11 cellular contexts compared by ENCODE assay signal in genomic region chr3:56790016-56790950, GRCh38. TPM values are rescaled to one million over a fixed set of nuclear protein-coding genes. Genes with fewer than 3 reads are reported as not detected.
DNase-seq lines count a peak whose midpoint lies in the region; ATAC-seq, FAIRE-seq and TF ChIP-seq lines count a peak whose summit lies in the region.
"Had no signal": no experiment of that assay in that cellular context is flagged by ENCODE, and none has a peak within 500 bp of the region (broad histone marks: within the 10 kb centered on the region; RNA-seq: fewer than 3 reads in every experiment).

No MANE protein-coding gene starts in this region.

- no peak overlapping the region for H2AFZ ChIP-seq in endothelial cell of umbilical vein (ENCODE audit: low read depth, low read length)

- TF ChIP-seq POLR2A in endothelial cell of umbilical vein (IDR thresholded peaks at IDR 0.05; ENCODE audit: low read depth, low read length) = no peak

- intact Hi-C loops in endothelial cell of umbilical vein (cut with micrococcal nuclease) = no loop called here

- H3K27ac ChIP-seq in endothelial cell of umbilical vein (ENCODE audit: insufficient read depth, low read depth, low read length) = no peak overlapping the region
- H3K27ac ChIP-seq: 22Rv1, epithelial cell of prostate had no signal

- H3K9me3 ChIP-seq in endothelial cell of umbilical vein (replicated peaks; ENCODE audit: control insufficient read depth, insufficient read depth, low read length) = no peaks in the 10 kb centered on the region

- POLR2A ChIA-PET in T-cell (lab: Charles Lee) (interaction anchor here (0.5 to 1.8 kb wide), 7 partner anchors 8 to 68 kb away, joined by 3 to 23 read pairs (median 3); partner anchors contain the start of gene ARHGEF3 (in 1 of the 2)), endothelial cell of umbilical vein (lab: Charles Lee) (no interaction called here), WTC11 (lab: Charles Lee) (no interaction called here)

- peaks cover 90 to 95% (median 94%) of the 10 kb centered on the region in 3 donors for H3K4me1 Mint-ChIP-seq in T-cell
- peaks cover 8% of the 10 kb centered on the region; the same call in 1 of the 2 replicates for H3K4me1 Mint-ChIP-seq in WTC11

- dilution Hi-C loops in endothelial cell of umbilical vein (cut with MboI; ENCODE audit: extremely low pct_ligation_motif_present, low sequenced_read_pairs) = no loop called here

- CTCF ChIA-PET in T-cell (lab: Charles Lee) = interaction anchor here (0.6 to 6.2 kb wide), 7 partner anchors 9 to 108 kb away, joined by 3 to 126 read pairs (median 4); partner anchors contain the start of gene ARHGEF3 (in 1 of the 2)
- CTCF ChIA-PET in endothelial cell of umbilical vein (lab: Charles Lee) = interaction anchor here (0.9 to 3.2 kb wide), 4 partner anchors 10 to 198 kb away, joined by 3 to 61 read pairs (median 8); partner anchors contain the start of gene ARHGEF3
- CTCF ChIA-PET in WTC11 (lab: Charles Lee) = interaction anchor here (0.9 to 5.1 kb wide), 4 partner anchors 8 to 121 kb away, joined by 3 to 32 read pairs (median 6); partner anchors contain the start of gene ARHGEF3

- H4K20me1 ChIP-seq in endothelial cell of umbilical vein (replicated peaks; ENCODE audit: control insufficient read depth, extremely low read depth, insufficient read depth, low read length) = no peaks in the 10 kb centered on the region

- peaks cover 18% of the 10 kb centered on the region for H3K36me3 Mint-ChIP-seq in T-cell
- H3K36me3 Mint-ChIP-seq in WTC11 = no peaks in the 10 kb centered on the region

- no peaks in the 10 kb centered on the region for H3K27me3 ChIP-seq in endothelial cell of umbilical vein (ENCODE audit: control insufficient read depth in 2 of 2, insufficient read depth in 2 of 2, low read length in 2 of 2)

- H3K4me2 ChIP-seq in endothelial cell of umbilical vein (ENCODE audit: insufficient read depth, low read length) = no peak overlapping the region

- peak overlapping the region; percentile 17 to 70 (median 52) for H3K4me3 Mint-ChIP-seq in T-cell
- H3K4me3 Mint-ChIP-seq in WTC11 = no peak overlapping the region

- DNase-seq in NOMO-1 (lab: John Stamatoyannopoulos, UW; ENCODE audit: unreplicated experiment in 2 of 2) = peak; percentile 19 to 45
- DNase-seq in NOMO-1 treated with dmso at 0.1 percent for 144 hours (lab: John Stamatoyannopoulos, UW; ENCODE audit: unreplicated experiment) = no peak
- DNase-seq in T-cell = peak in 13 of 34 experiments; percentile 9 to 55 (median 28)
- no peak for DNase-seq in endothelial cell of umbilical vein (ENCODE audit: low read depth, low spot score)
- peak; percentile 33 for DNase-seq in stimulated activated CD8-positive, alpha-beta memory T cell treated with anti-CD3 and anti-CD28 coated beads, Interleukin-4, amount 100 ng/mL, for 48 hours
- DNase-seq in WTC11 (ENCODE audit: low spot score) = no peak
- DNase-seq in NCI-H2196 treated with DMSO at 0.1 percent for 48 hours (lab: John Stamatoyannopoulos, UW; ENCODE audit: unreplicated experiment) = no peak
- DNase-seq: EL had no signal

- no TSS peak for BruUV-seq in endothelial cell of umbilical vein (replicated peaks; lab: Mats Ljungman, UMichigan)

- peaks cover 0 to 3% (median 0%) of the 10 kb centered on the region in 3 donors for H3K9me3 Mint-ChIP-seq in T-cell
- no peaks in the 10 kb centered on the region for H3K9me3 Mint-ChIP-seq in WTC11

- H3K27me3 Mint-ChIP-seq in T-cell = no peaks in the 10 kb centered on the region
- no peaks in the 10 kb centered on the region for H3K27me3 Mint-ChIP-seq in WTC11 (ENCODE audit: low read depth)

- H3K36me3 ChIP-seq in endothelial cell of umbilical vein (ENCODE audit: control insufficient read depth in 2 of 2, extremely low read depth in 1 of 2, insufficient read depth in 2 of 2, low read length in 2 of 2) = no peaks in the 10 kb centered on the region

- H3K27ac Mint-ChIP-seq in T-cell = peak overlapping the region; percentile 97 to 99
- H3K27ac Mint-ChIP-seq in WTC11 = no peak overlapping the region

- ATAC-seq in T-cell (replicated peaks in 1 of 4) (peak; percentile 63 to 79 (median 72)), WTC11 (no peak), GM19452 (IDR thresholded peaks at IDR 0.05; ENCODE audit: unreplicated experiment) (no peak)

- H3K4me1 ChIP-seq in endothelial cell of umbilical vein (ENCODE audit: control insufficient read depth, extremely low read depth, insufficient read depth, low read length) = peaks cover 5% of the 10 kb centered on the region

- no peaks in the 10 kb centered on the region for H3K9me1 ChIP-seq in endothelial cell of umbilical vein (replicated peaks; ENCODE audit: control insufficient read depth, extremely low read depth, insufficient read depth, low read length)

- H3K79me2 ChIP-seq in endothelial cell of umbilical vein (ENCODE audit: control insufficient read depth, insufficient read depth, low read length) = no peaks in the 10 kb centered on the region

- H3K9ac ChIP-seq in endothelial cell of umbilical vein (replicated peaks; ENCODE audit: extremely low read depth, insufficient read depth, low read length) = no peak overlapping the region

- FAIRE-seq in endothelial cell of umbilical vein (lab: Jason Lieb, UNC) = peak; percentile 33

- H3K4me3 ChIP-seq in endothelial cell of umbilical vein (replicated peaks in 1 of 3; ENCODE audit: insufficient read depth in 1 of 3, low read depth in 1 of 3, low read length in 3 of 3) = no peak overlapping the region

- TF ChIP-seq CTCF in endothelial cell of umbilical vein (IDR thresholded peaks at IDR 0.05; ENCODE audit: extremely low read depth in 1 of 2, insufficient read depth in 1 of 2, low read depth in 1 of 2, low read length in 2 of 2) = no peak
- no peak for TF ChIP-seq CTCF in WTC11 (IDR thresholded peaks at IDR 0.05)

TF ChIP-seq in endothelial cell of umbilical vein, 7 proteins besides CTCF, POLR2A, EP300 and RAD21:
- TF ChIP-seq MAX (IDR thresholded peaks at IDR 0.05; ENCODE audit: insufficient read depth, insufficient read length) (no peak), MYC (IDR thresholded peaks at IDR 0.05; ENCODE audit: low read depth, low read length) (no peak), JUN (IDR thresholded peaks at IDR 0.05; ENCODE audit: borderline replicate concordance, insufficient read depth, insufficient read length, low read depth) (no peak), FOS (IDR thresholded peaks at IDR 0.05; ENCODE audit: borderline replicate concordance, insufficient read depth, low read length) (no peak), POLR2AphosphoS5 (IDR thresholded peaks at IDR 0.05; ENCODE audit: insufficient read depth, low read depth, low read length) (no peak), GATA2 (IDR thresholded peaks at IDR 0.05; ENCODE audit: insufficient read depth, insufficient read length, low read depth, low read length) (no peak), EZH2 (IDR thresholded peaks at IDR 0.05; ENCODE audit: borderline replicate concordance, low read depth, low read length, severe bottlenecking) (no peak)

TF ChIP-seq in WTC11, 78 proteins besides CTCF, POLR2A, EP300 and RAD21 (continues in another document):
- TF ChIP-seq ZNF512 (CRISPR knock-in tag; IDR thresholded peaks at IDR 0.05; ENCODE audit: borderline replicate concordance) = no peak

RNA-seq across cellular contexts. Expression of gene ARHGEF3, which starts 11.5 kb away (rescaled TPM):
- total RNA-seq in T-cell = 100 to 1,000 TPM in 4 of 5 donors, 10 to 100 TPM in 1; 93.4 to 132 (median 124) TPM
- total RNA-seq in endothelial cell of umbilical vein = 11.5 and 16.3 TPM in 2 replicates
- polyA plus RNA-seq in endothelial cell of umbilical vein = 6.5 and 6.7 TPM in 2 replicates
- 7.6 and 7.7 TPM in 2 replicates for polyA plus RNA-seq in endothelial cell of umbilical vein (2011; cell fraction: cytosol; rRNA removed)
- 10.9 and 11.7 TPM in 2 replicates for polyA plus RNA-seq in endothelial cell of umbilical vein (2011; cell fraction: nucleus; rRNA removed)
- polyA plus RNA-seq in endothelial cell of umbilical vein (2012) = 11.6 and 14.8 TPM in 2 replicates
- polyA minus RNA-seq in endothelial cell of umbilical vein = 13.4 and 15.2 TPM in 2 replicates
- 5.9 TPM for polyA minus RNA-seq in endothelial cell of umbilical vein (2011; cell fraction: cytosol; rRNA and poly(A)+ RNA removed)
- 8.1 and 9.1 TPM in 2 replicates for polyA minus RNA-seq in endothelial cell of umbilical vein (2011; cell fraction: nucleus; rRNA and poly(A)+ RNA removed)
- 4.6 to 7.9 TPM (median 7.5 TPM) in 3 replicates for total RNA-seq in WTC11 (2021)

Comparison
In these comparisons a context has a peak if more than half of its experiments do, and no peak if none do; other contexts are left out.
1. DNase-seq: peak in NOMO-1 (2 of 2) and stimulated activated CD8-positive, alpha-beta memory T cell treated with anti-CD3 and anti-CD28 coated beads, Interleukin-4, amount 100 ng/mL, for 48 hours (single experiment); none in NOMO-1 treated with dmso at 0.1 percent for 144 hours (single experiment), endothelial cell of umbilical vein (single experiment), WTC11 (single experiment) and NCI-H2196 treated with DMSO at 0.1 percent for 48 hours (single experiment).
2. ATAC-seq: peak in T-cell (4 of 4); none in WTC11 (single experiment) and GM19452 (single experiment).
3. POLR2A ChIA-PET loops: an anchor here in T-cell (0.5 to 1.8 kb wide); none called in endothelial cell of umbilical vein and WTC11.